Comparison of ENCODE assay signal across 14 cellular contexts in genomic region chr12:54888428-54888827, GRCh38. TPM values are rescaled to one million over a fixed set of nuclear protein-coding genes. Genes with fewer than 3 reads are reported as not detected.
"Had no signal": no experiment of that assay in that cellular context is flagged by ENCODE, and none has a peak within 500 bp of the region (broad histone marks: within the 10 kb centered on the region; RNA-seq: fewer than 3 reads in every experiment).

No MANE protein-coding gene starts in this region.

RNA-seq across cellular contexts. Expression of gene MUCL1, which starts 34.1 kb away (rescaled TPM):
- total RNA-seq: activated CD4-positive, alpha-beta memory T cell treated with anti-CD3 and anti-CD28 coated beads for 36 hours; activated CD8-positive, alpha-beta memory T cell treated with anti-CD3 and anti-CD28 coated beads for 36 hours; activated naive CD8-positive, alpha-beta T cell treated with anti-CD3 and anti-CD28 coated beads, Interleukin-2, amount 10 ng/mL, durations not matched to agents 7 days and 5 days; ascending aorta; cardiac muscle cell; gastrocnemius medialis; hepatocyte; left ventricle myocardium superior; lung microvascular endothelial cell; naive thymus-derived CD4-positive, alpha-beta T cell; omental fat pad; pulmonary artery endothelial cell; right atrium auricular region; ureter had no signal
